19 cellular contexts compared by ENCODE assay signal in genomic region chr2:97757062-97757461, GRCh38. TPM values are rescaled to one million over a fixed set of nuclear protein-coding genes. Genes with fewer than 3 reads are reported as not detected.
"Had no signal": no experiment of that assay in that cellular context is flagged by ENCODE, and none has a peak within 500 bp of the region (broad histone marks: within the 10 kb centered on the region; RNA-seq: fewer than 3 reads in every experiment).

No MANE protein-coding gene starts in this region.

- H3K4me3 Mint-ChIP-seq: dendritic cell treated with granulocyte-macrophage colony-stimulating factor and Interleukin-4, amounts not matched to agents 40 ng/mL and 50 ng/mL, for 4 days; effector memory CD8-positive, alpha-beta T cell; mesothelial cell of epicardium; natural killer cell treated with Interleukin-12 subunit alpha and Interleukin-12 subunit beta and Interleukin-15 and Interleukin-18, amount 100 ng/mL, for 72 hours; stimulated activated memory B cell treated with anti-CD40 and anti-IgM and Interleukin-4, amounts not matched to agents 10 μg/mL and 1 μg/mL and 100 μg/mL, for 72 hours had no signal

- H3K27ac Mint-ChIP-seq: dendritic cell treated with granulocyte-macrophage colony-stimulating factor and Interleukin-4, amounts not matched to agents 40 ng/mL and 50 ng/mL, for 4 days; mesothelial cell of epicardium; natural killer cell treated with Interleukin-12 subunit alpha and Interleukin-12 subunit beta and Interleukin-15 and Interleukin-18, amount 100 ng/mL, for 72 hours; stimulated activated memory B cell treated with anti-CD40 and anti-IgM and Interleukin-4, amounts not matched to agents 10 μg/mL and 1 μg/mL and 100 μg/mL, for 72 hours had no signal

- H3K36me3 Mint-ChIP-seq: natural killer cell treated with Interleukin-12 subunit alpha and Interleukin-12 subunit beta and Interleukin-15 and Interleukin-18, amount 100 ng/mL, for 72 hours had no signal

- DNase-seq: effector memory CD8-positive, alpha-beta T cell; gastrocnemius medialis; heart right ventricle; hypothalamus; spleen; stimulated activated CD4-positive, alpha-beta T cell treated with anti-CD3 and anti-CD28 coated beads, Interleukin-15, amount 100 ng/mL, for 24 hours; stimulated activated CD4-positive, alpha-beta T cell treated with anti-CD3 and anti-CD28 coated beads, Interleukin-1b, Interleukin-23, amount 100 ng/mL, for 48 hours; stimulated activated CD4-positive, alpha-beta T cell treated with anti-CD3 and anti-CD28 coated beads, Interleukin-4, amount 100 ng/mL, for 24 hours; stomach; substantia nigra; transverse colon had no signal

- H3K4me1 Mint-ChIP-seq: stimulated activated memory B cell treated with anti-CD40 and anti-IgM and Interleukin-4, amounts not matched to agents 10 μg/mL and 1 μg/mL and 100 μg/mL, for 72 hours had no signal

- H3K27me3 Mint-ChIP-seq: dendritic cell treated with granulocyte-macrophage colony-stimulating factor and Interleukin-4, amounts not matched to agents 40 ng/mL and 50 ng/mL, for 4 days; effector memory CD8-positive, alpha-beta T cell; natural killer cell treated with Interleukin-12 subunit alpha and Interleukin-12 subunit beta and Interleukin-15 and Interleukin-18, amount 100 ng/mL, for 72 hours; stimulated activated memory B cell treated with anti-CD40 and anti-IgM and Interleukin-4, amounts not matched to agents 10 μg/mL and 1 μg/mL and 100 μg/mL, for 72 hours had no signal

- H3K9me3 Mint-ChIP-seq: dendritic cell treated with granulocyte-macrophage colony-stimulating factor and Interleukin-4, amounts not matched to agents 40 ng/mL and 50 ng/mL, for 4 days; effector memory CD8-positive, alpha-beta T cell; mesothelial cell of epicardium; natural killer cell treated with Interleukin-12 subunit alpha and Interleukin-12 subunit beta and Interleukin-15 and Interleukin-18, amount 100 ng/mL, for 72 hours; stimulated activated memory B cell treated with anti-CD40 and anti-IgM and Interleukin-4, amounts not matched to agents 10 μg/mL and 1 μg/mL and 100 μg/mL, for 72 hours had no signal

- ATAC-seq: effector memory CD8-positive, alpha-beta T cell; gastrocnemius medialis; heart right ventricle; left lobe of liver; natural killer cell treated with Interleukin-12 subunit alpha and Interleukin-12 subunit beta and Interleukin-15 and Interleukin-18, amount 100 ng/mL, for 72 hours; sciatic nerve; stimulated activated memory B cell treated with anti-CD40 and anti-IgM and Interleukin-4, amounts not matched to agents 10 μg/mL and 1 μg/mL and 100 μg/mL, for 72 hours had no signal

RNA-seq across cellular contexts. Expression of gene ZAP70, which starts 43.7 kb away (rescaled TPM):
- total RNA-seq: fibroblast of villous mesenchyme, pulmonary artery endothelial cell had no signal
